In the genomic region with DNA sequence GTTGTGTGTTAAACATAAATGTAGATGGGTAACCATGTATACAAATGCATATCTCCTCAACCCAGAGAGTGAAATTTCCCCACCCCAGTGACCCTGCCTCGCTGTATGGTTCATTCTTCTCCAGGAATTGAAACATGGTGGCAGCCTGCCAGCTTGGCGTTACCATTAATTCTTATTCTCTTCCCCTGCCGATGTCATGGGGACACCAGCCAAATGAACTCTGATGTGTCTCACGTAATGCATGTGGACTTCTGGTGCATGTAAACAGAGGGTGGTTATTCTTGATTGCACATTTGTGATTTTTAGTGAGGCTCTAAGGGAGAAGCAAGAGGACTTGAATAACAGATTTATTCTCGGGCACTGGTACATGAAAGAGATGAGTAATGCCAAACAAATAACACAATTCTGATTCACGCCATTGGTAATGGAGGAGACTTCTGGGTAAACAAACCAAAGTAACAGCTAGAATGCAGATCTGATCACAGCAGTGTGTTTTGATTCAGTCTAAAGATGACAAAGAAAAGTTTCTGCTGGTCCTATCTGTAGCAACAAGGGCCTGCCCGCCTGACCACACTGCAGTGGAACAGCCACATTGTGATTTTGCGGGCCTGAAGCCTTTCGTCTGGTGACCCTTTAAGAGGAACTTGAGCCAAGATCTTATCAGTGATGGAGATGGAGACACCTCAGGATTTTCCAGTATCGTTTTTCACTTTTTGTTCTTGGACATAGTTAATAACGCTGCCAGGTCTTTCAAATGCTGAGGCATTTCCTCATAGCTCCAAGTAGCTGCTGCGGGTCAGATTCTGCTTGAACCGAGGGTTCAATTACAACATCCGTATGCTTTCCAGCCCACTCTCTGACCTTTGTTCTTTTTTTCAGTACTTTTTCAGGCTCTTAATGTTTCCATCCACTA, we compare ENCODE assay signal across 8 cellular contexts.
DNase-seq lines count a peak whose midpoint lies in the region; ATAC-seq and TF ChIP-seq lines count a peak whose summit lies in the region.

No MANE protein-coding gene starts in this region.

- H3K36me3 ChIP-seq in muscle layer of colon (ENCODE audit: insufficient read depth, low read length), result no peaks in the 10 kb centered on the region

- H3K4me1 ChIP-seq in muscle layer of colon (ENCODE audit: insufficient read depth, low read length), result peaks cover 28% of the 10 kb centered on the region

- no peaks in the 10 kb centered on the region for H3K27me3 ChIP-seq in AG04450 (ENCODE audit: control insufficient read depth, insufficient read depth, low read length)
- H3K27me3 ChIP-seq in muscle layer of colon (ENCODE audit: control insufficient read depth in 1 of 2, insufficient read depth in 2 of 2, low read length in 2 of 2), result no peaks in the 10 kb centered on the region

- no peak overlapping the region; the same call in 1 of the 2 replicates for H3K4me3 ChIP-seq in AG04450 (ENCODE audit: low read depth, low read length)
- no peak overlapping the region for H3K4me3 ChIP-seq in muscle layer of colon (ENCODE audit: low read depth in 1 of 2, low read length in 2 of 2)

- POLR2A ChIA-PET in AG04450 (lab: Yijun Ruan, JAX), result interaction anchor here (0.5 to 1.3 kb wide), 5 partner anchors 9 to 250 kb away, joined by 3 to 5 read pairs (median 5); no protein-coding TSS in a partner anchor

- CTCF ChIA-PET in AG04450 (lab: Charles Lee), result interaction anchor here (1.4 to 4.1 kb wide), 3 partner anchors 53 to 256 kb away, joined by 4 to 22 read pairs (median 16); no protein-coding TSS in a partner anchor

- H3K27ac ChIP-seq in AG04450 (ENCODE audit: low read depth, low read length) (peak overlapping the region; percentile 94), muscle layer of colon (ENCODE audit: low read depth, low read length) (peak overlapping the region; percentile 41)

- H3K9me3 ChIP-seq in AG04450 (ENCODE audit: control insufficient read depth, insufficient read depth, low read length), result no peaks in the 10 kb centered on the region
- H3K9me3 ChIP-seq in muscle layer of colon (ENCODE audit: low read length), result no peaks in the 10 kb centered on the region

- H3K9ac ChIP-seq in muscle layer of colon (ENCODE audit: low read length), result no peak overlapping the region

- DNase-seq in AG04450 (ENCODE audit: low read depth, low spot score), result peak; percentile 83
- DNase-seq in NCI-H1092 treated with DMSO at 0.1 percent for 48 hours (lab: John Stamatoyannopoulos, UW), result peak; percentile 13
- DNase-seq in ecto neural progenitor cell (ENCODE audit: low spot score), result peak; percentile 14
- DNase-seq in effector CD4-positive, alpha-beta T cell, result no peak

- ATAC-seq in HG03139 (IDR thresholded peaks at IDR 0.05; ENCODE audit: unreplicated experiment) (no peak), HG02973 (IDR thresholded peaks at IDR 0.05; ENCODE audit: unreplicated experiment) (no peak), GM21360 (IDR thresholded peaks at IDR 0.05; ENCODE audit: unreplicated experiment) (no peak)

- no peak for TF ChIP-seq CTCF in AG04450 (IDR thresholded peaks at IDR 0.05; ENCODE audit: low read depth, low read length)
